ENCODE assay signal across 1 cellular context in genomic region chr3:184712579-184713355, GRCh38.
TF ChIP-seq lines count a peak whose summit lies in the region.

No MANE protein-coding gene starts in this region.

TF ChIP-seq in WTC11, 78 proteins besides CTCF, POLR2A, EP300 and RAD21 (continued from another document):
- TF ChIP-seq HMGXB4 (CRISPR knock-in tag; IDR thresholded peaks at IDR 0.05): no peak
- TF ChIP-seq ZNF425 (CRISPR knock-in tag; conservative IDR thresholded peaks at IDR 0.05): no peak
